26 cellular contexts compared by ENCODE assay signal in genomic region chr6:14009416-14009815, GRCh38.
"Had no signal": no experiment of that assay in that cellular context is flagged by ENCODE, and none has a peak within 500 bp of the region (broad histone marks: within the 10 kb centered on the region; RNA-seq: fewer than 3 reads in every experiment).

No MANE protein-coding gene starts in this region.

- H3K4me3 ChIP-seq: ascending aorta, body of pancreas had no signal

- H3K27ac Mint-ChIP-seq: activated B cell treated with CpG ODN at 0.5 μM for 24 hours; activated CD4-positive, alpha-beta memory T cell treated with anti-CD3 and anti-CD28 coated beads for 36 hours; activated CD4-positive, alpha-beta T cell treated with anti-CD3 and anti-CD28 coated beads, Interleukin-2, amount 10 ng/mL, durations not matched to agents 24 days and 14 days; activated naive CD4-positive, alpha-beta T cell treated with anti-CD3 and anti-CD28 coated beads, Interleukin-2, amount 50 U/mL, for 72 hours; activated naive CD8-positive, alpha-beta T cell treated with anti-CD3 and anti-CD28 coated beads, Interleukin-2, amount 50 U/mL, for 24 hours; T-helper 1 cell treated with Interleukin-12 subunit alpha and Interleukin-12 subunit beta and Interleukin-4 antibody, amounts not matched to agents 30 μg/mL and 1 μg/mL, for 36 hours had no signal

- DNase-seq: activated B cell treated with CpG ODN at 0.5 μM for 24 hours; activated CD4-positive, alpha-beta memory T cell treated with anti-CD3 and anti-CD28 coated beads for 36 hours; activated CD4-positive, alpha-beta T cell treated with anti-CD3 and anti-CD28 coated beads for 1 hour; activated CD4-positive, alpha-beta T cell treated with anti-CD3 and anti-CD28 coated beads, Interleukin-2, amount 10 ng/mL, durations not matched to agents 24 days and 14 days; activated CD8-positive, alpha-beta memory T cell treated with anti-CD3 and anti-CD28 coated beads for 24 hours; activated effector memory CD4-positive, alpha-beta T cell treated with anti-CD3 and anti-CD28 coated beads, Interleukin-2, amount 50 U/mL, for 16 hours; activated naive CD4-positive, alpha-beta T cell treated with Interleukin-2 at 50 U/mL for 16 hours; activated naive CD8-positive, alpha-beta T cell treated with anti-CD3 and anti-CD28 coated beads, Interleukin-2, amount 50 U/mL, for 24 hours; activated T-cell treated with anti-CD3 and anti-CD28 coated beads, Interleukin-2, amount 50 U/mL, for 4 hours; amniotic stem cell; body of pancreas; central memory CD4-positive, alpha-beta T cell; MM.1S; NCI-H2029 treated with DMSO at 0.1 percent for 48 hours; NCI-H345; NCI-H510A; NCI-H69; NK-92 treated with Interleukin-12 subunit alpha and Interleukin-12 subunit beta, amount 100 ng/mL, for 24 hours; PC-3; SHP77 treated with DMSO at 0.1 percent for 48 hours; T-helper 9 cell had no signal

- H3K4me1 Mint-ChIP-seq: activated B cell treated with CpG ODN at 0.5 μM for 24 hours; activated CD4-positive, alpha-beta T cell treated with anti-CD3 and anti-CD28 coated beads, Interleukin-2, amount 10 ng/mL, durations not matched to agents 24 days and 14 days; activated naive CD8-positive, alpha-beta T cell treated with anti-CD3 and anti-CD28 coated beads, Interleukin-2, amount 50 U/mL, for 24 hours had no signal

- H3K4me3 Mint-ChIP-seq: activated B cell treated with CpG ODN at 0.5 μM for 24 hours; activated CD4-positive, alpha-beta memory T cell treated with anti-CD3 and anti-CD28 coated beads for 36 hours; activated CD4-positive, alpha-beta T cell treated with anti-CD3 and anti-CD28 coated beads, Interleukin-2, amount 10 ng/mL, durations not matched to agents 24 days and 14 days; activated naive CD8-positive, alpha-beta T cell treated with anti-CD3 and anti-CD28 coated beads, Interleukin-2, amount 50 U/mL, for 24 hours; activated T-cell treated with anti-CD3 and anti-CD28 coated beads, Interleukin-2, amount 50 U/mL, for 4 hours; T-helper 1 cell treated with Interleukin-12 subunit alpha and Interleukin-12 subunit beta and Interleukin-4 antibody, amounts not matched to agents 30 μg/mL and 1 μg/mL, for 36 hours had no signal

- H3K27ac ChIP-seq: ascending aorta, body of pancreas had no signal

- H3K4me1 ChIP-seq: ascending aorta, body of pancreas had no signal

- H3K9me3 Mint-ChIP-seq: activated B cell treated with CpG ODN at 0.5 μM for 24 hours; activated CD4-positive, alpha-beta memory T cell treated with anti-CD3 and anti-CD28 coated beads for 36 hours; activated CD4-positive, alpha-beta T cell treated with anti-CD3 and anti-CD28 coated beads, Interleukin-2, amount 10 ng/mL, durations not matched to agents 24 days and 14 days; activated T-cell treated with anti-CD3 and anti-CD28 coated beads, Interleukin-2, amount 50 U/mL, for 4 hours; T-helper 1 cell treated with Interleukin-12 subunit alpha and Interleukin-12 subunit beta and Interleukin-4 antibody, amounts not matched to agents 30 μg/mL and 1 μg/mL, for 36 hours had no signal

- FAIRE-seq: bronchial epithelial cell, RCC 7860 had no signal

- H3K27me3 ChIP-seq: ascending aorta, body of pancreas had no signal

- H3K36me3 Mint-ChIP-seq: activated CD4-positive, alpha-beta memory T cell treated with anti-CD3 and anti-CD28 coated beads for 36 hours; activated naive CD4-positive, alpha-beta T cell treated with anti-CD3 and anti-CD28 coated beads, Interleukin-2, amount 50 U/mL, for 72 hours had no signal

- H3K36me3 ChIP-seq: ascending aorta had no signal

- H3K9me3 ChIP-seq: ascending aorta, body of pancreas had no signal

- ATAC-seq: activated naive CD4-positive, alpha-beta T cell treated with anti-CD3 and anti-CD28 coated beads, Interleukin-2, amount 50 U/mL, for 72 hours; activated naive CD8-positive, alpha-beta T cell treated with anti-CD3 and anti-CD28 coated beads, Interleukin-2, amount 50 U/mL, for 24 hours; activated T-cell treated with anti-CD3 and anti-CD28 coated beads, Interleukin-2, amount 50 U/mL, for 4 hours; body of pancreas had no signal
